In genomic region chrX:53004038-53004437, GRCh38 we compare ENCODE assay signal across 29 cellular contexts. TPM values are rescaled to one million over a fixed set of nuclear protein-coding genes. Genes with fewer than 3 reads are reported as not detected.
"Had no signal": no experiment of that assay in that cellular context is flagged by ENCODE, and none has a peak within 500 bp of the region (broad histone marks: within the 10 kb centered on the region; RNA-seq: fewer than 3 reads in every experiment).

No MANE protein-coding gene starts in this region.

- DNase-seq: activated CD4-positive, alpha-beta memory T cell treated with anti-CD3 and anti-CD28 coated beads, Interleukin-2, amount 10 ng/mL, durations not matched to agents 7 days and 5 days; activated CD4-positive, alpha-beta T cell treated with anti-CD3 and anti-CD28 coated beads for 36 hours; activated CD4-positive, CD25-positive, alpha-beta regulatory T cell; activated CD8-positive, alpha-beta memory T cell treated with anti-CD3 and anti-CD28 coated beads, Interleukin-2, amount 50 U/mL, for 48 hours; activated gamma-delta T cell treated with Interleukin-2 at 50 U/mL for 16 hours; activated naive CD8-positive, alpha-beta T cell treated with anti-CD3 and anti-CD28 coated beads, Interleukin-2, amount 50 U/mL, for 24 hours; activated T-cell treated with anti-CD3 and anti-CD28 coated beads, Interleukin-2, amount 50 U/mL, for 24 hours; cerebellar nuclear complex; colonic mucosa; dorsolateral prefrontal cortex; effector memory CD4-positive, alpha-beta T cell; lower lobe of right lung; mesenchymal stem cell; naive thymus-derived CD8-positive, alpha-beta T cell; occipital lobe; posterior cingulate gyrus; retina; sigmoid colon; stimulated activated CD4-positive, alpha-beta T cell treated with anti-CD3 and anti-CD28 coated beads, Interleukin-15, amount 100 ng/mL, for 24 hours; stimulated activated CD4-positive, alpha-beta T cell treated with anti-CD3 and anti-CD28 coated beads, Interleukin-2, amount 100 ng/mL, for 24 hours; stimulated activated naive B cell treated with anti-CD40 and anti-IgM and Interleukin-4, amounts not matched to agents 10 μg/mL and 1 μg/mL and 100 μg/mL, for 72 hours; tibial artery had no signal

- H3K9me3 Mint-ChIP-seq: activated CD4-positive, alpha-beta memory T cell treated with anti-CD3 and anti-CD28 coated beads, Interleukin-2, amount 10 ng/mL, durations not matched to agents 7 days and 5 days; activated naive CD4-positive, alpha-beta T cell treated with anti-CD3 and anti-CD28 coated beads, Interleukin-2, amount 50 U/mL, for 24 hours; activated naive CD8-positive, alpha-beta T cell treated with anti-CD3 and anti-CD28 coated beads, Interleukin-2, amount 50 U/mL, for 24 hours; activated T-cell treated with anti-CD3 and anti-CD28 coated beads, Interleukin-2, amount 50 U/mL, for 24 hours; naive thymus-derived CD8-positive, alpha-beta T cell had no signal

- H3K4me1 ChIP-seq: breast epithelium, colonic mucosa, lower lobe of right lung, neural progenitor cell, sigmoid colon, suprapubic skin had no signal

- H3K4me1 Mint-ChIP-seq: activated naive CD4-positive, alpha-beta T cell treated with anti-CD3 and anti-CD28 coated beads, Interleukin-2, amount 50 U/mL, for 24 hours; activated T-helper 17 cell treated with anti-CD3 and anti-CD28 coated beads, Interleukin-2, amount 50 U/mL, for 72 hours; neural progenitor cell had no signal

- H3K9ac ChIP-seq: neural progenitor cell had no signal

- H3K4me3 ChIP-seq: breast epithelium, colonic mucosa, dorsolateral prefrontal cortex, hepatocyte, lower lobe of right lung, neural progenitor cell, sigmoid colon, suprapubic skin, tibial artery had no signal

- H3K36me3 Mint-ChIP-seq: naive thymus-derived CD8-positive, alpha-beta T cell; neural progenitor cell; stimulated activated naive B cell treated with anti-CD40 and anti-IgM and Interleukin-4, amounts not matched to agents 10 μg/mL and 1 μg/mL and 100 μg/mL, for 72 hours had no signal

- ATAC-seq: activated naive CD8-positive, alpha-beta T cell treated with anti-CD3 and anti-CD28 coated beads, Interleukin-2, amount 50 U/mL, for 24 hours; activated T-helper 17 cell treated with anti-CD3 and anti-CD28 coated beads, Interleukin-2, amount 50 U/mL, for 72 hours; lower lobe of right lung; naive thymus-derived CD8-positive, alpha-beta T cell; stimulated activated naive B cell treated with anti-CD40 and anti-IgM and Interleukin-4, amounts not matched to agents 10 μg/mL and 1 μg/mL and 100 μg/mL, for 72 hours had no signal

- H3K9me3 ChIP-seq: colonic mucosa, lower lobe of right lung, sigmoid colon, suprapubic skin had no signal

- H3K36me3 ChIP-seq: breast epithelium, colonic mucosa, lower lobe of right lung, neural progenitor cell, sigmoid colon, suprapubic skin, tibial artery had no signal

- H3K27ac ChIP-seq: breast epithelium, colonic mucosa, dorsolateral prefrontal cortex, hepatocyte, lower lobe of right lung, neural progenitor cell, sigmoid colon, suprapubic skin, tibial artery had no signal

- H3K27me3 ChIP-seq: colonic mucosa, hepatocyte, neural progenitor cell, suprapubic skin, tibial artery had no signal

- H3K4me3 Mint-ChIP-seq: activated CD4-positive, alpha-beta memory T cell treated with anti-CD3 and anti-CD28 coated beads, Interleukin-2, amount 10 ng/mL, durations not matched to agents 7 days and 5 days; activated CD4-positive, alpha-beta T cell treated with anti-CD3 and anti-CD28 coated beads for 36 hours; activated naive CD4-positive, alpha-beta T cell treated with anti-CD3 and anti-CD28 coated beads, Interleukin-2, amount 50 U/mL, for 24 hours; activated naive CD8-positive, alpha-beta T cell treated with anti-CD3 and anti-CD28 coated beads, Interleukin-2, amount 50 U/mL, for 24 hours; activated T-cell treated with anti-CD3 and anti-CD28 coated beads, Interleukin-2, amount 50 U/mL, for 24 hours; activated T-helper 17 cell treated with anti-CD3 and anti-CD28 coated beads, Interleukin-2, amount 50 U/mL, for 72 hours; naive thymus-derived CD8-positive, alpha-beta T cell; neural progenitor cell; stimulated activated naive B cell treated with anti-CD40 and anti-IgM and Interleukin-4, amounts not matched to agents 10 μg/mL and 1 μg/mL and 100 μg/mL, for 72 hours had no signal

- H3K27ac Mint-ChIP-seq: activated CD4-positive, alpha-beta memory T cell treated with anti-CD3 and anti-CD28 coated beads, Interleukin-2, amount 10 ng/mL, durations not matched to agents 7 days and 5 days; activated CD4-positive, alpha-beta T cell treated with anti-CD3 and anti-CD28 coated beads for 36 hours; activated naive CD4-positive, alpha-beta T cell treated with anti-CD3 and anti-CD28 coated beads, Interleukin-2, amount 50 U/mL, for 24 hours; activated naive CD8-positive, alpha-beta T cell treated with anti-CD3 and anti-CD28 coated beads, Interleukin-2, amount 50 U/mL, for 24 hours; activated T-cell treated with anti-CD3 and anti-CD28 coated beads, Interleukin-2, amount 50 U/mL, for 24 hours; activated T-helper 17 cell treated with anti-CD3 and anti-CD28 coated beads, Interleukin-2, amount 50 U/mL, for 72 hours; neural progenitor cell; stimulated activated naive B cell treated with anti-CD40 and anti-IgM and Interleukin-4, amounts not matched to agents 10 μg/mL and 1 μg/mL and 100 μg/mL, for 72 hours had no signal

RNA-seq across cellular contexts. Expression of gene GPR173, which starts 44.6 kb away (rescaled TPM):
- total RNA-seq: activated CD4-positive, alpha-beta memory T cell treated with anti-CD3 and anti-CD28 coated beads, Interleukin-2, amount 10 ng/mL, durations not matched to agents 7 days and 5 days; activated T-helper 17 cell treated with anti-CD3 and anti-CD28 coated beads, Interleukin-2, amount 50 U/mL, for 72 hours; T-helper 1 cell treated with Interleukin-12 subunit alpha and Interleukin-12 subunit beta and Interleukin-4 antibody, amounts not matched to agents 30 ng/mL and 1 ng/mL, for 36 hours had no signal
